Comparison of ENCODE assay signal across 8 cellular contexts in genomic region chr11:111378773-111379499, GRCh38. TPM values are rescaled to one million over a fixed set of nuclear protein-coding genes. Genes with fewer than 3 reads are reported as not detected.
DNase-seq lines count a peak whose midpoint lies in the region; ATAC-seq, FAIRE-seq and TF ChIP-seq lines count a peak whose summit lies in the region.

TSS of gene POU2AF1 (minus strand) at chr11:111379275. CDS start at chr11:111379177, 98 bp downstream.

- peaks cover 0 to 6% (median 0%) of the 10 kb centered on the region in 3 donors for H3K27me3 ChIP-seq in stomach

- H3K9me3 ChIP-seq in stomach = no peaks in the 10 kb centered on the region

- DNase-seq in CD1c-positive myeloid dendritic cell (ENCODE audit: extremely low spot score) = peak; percentile 2
- peak; percentile 77 for DNase-seq in activated T-cell treated with anti-CD3 and anti-CD28 coated beads, Interleukin-2, amount 50 U/mL, for 24 hours
- DNase-seq in iris pigment epithelial cell (ENCODE audit: low read depth) = peak; percentile 13
- DNase-seq in stimulated activated naive B cell treated with anti-CD40 and anti-IgM and Interleukin-4, amounts not matched to agents 10 μg/mL and 1 μg/mL and 100 μg/mL, for 72 hours = peak; percentile 85
- no peak for DNase-seq in H54 (ENCODE audit: insufficient read length, low spot score)
- no peak for DNase-seq in stomach

- H3K4me3 ChIP-seq in stomach = peak within 1 kb of the TSS in 1 of 4 donors; percentile 24

- no peaks in the 10 kb centered on the region for H3K9me3 Mint-ChIP-seq in activated T-cell treated with anti-CD3 and anti-CD28 coated beads, Interleukin-2, amount 50 U/mL, for 24 hours
- H3K9me3 Mint-ChIP-seq in stimulated activated naive B cell treated with anti-CD40 and anti-IgM and Interleukin-4, amounts not matched to agents 10 μg/mL and 1 μg/mL and 100 μg/mL, for 72 hours = no peaks in the 10 kb centered on the region

- H3K27ac Mint-ChIP-seq in activated T-cell treated with anti-CD3 and anti-CD28 coated beads, Interleukin-2, amount 50 U/mL, for 24 hours = peak within 1 kb of the TSS; percentile 98
- peak within 1 kb of the TSS; percentile 91 for H3K27ac Mint-ChIP-seq in stimulated activated naive B cell treated with anti-CD40 and anti-IgM and Interleukin-4, amounts not matched to agents 10 μg/mL and 1 μg/mL and 100 μg/mL, for 72 hours

- peaks cover 77% of the 10 kb centered on the region for H3K4me1 Mint-ChIP-seq in activated T-cell treated with anti-CD3 and anti-CD28 coated beads, Interleukin-2, amount 50 U/mL, for 24 hours (ENCODE audit: low read depth)
- peaks cover 41 to 82% of the 10 kb centered on the region in 2 donors for H3K4me1 Mint-ChIP-seq in stimulated activated naive B cell treated with anti-CD40 and anti-IgM and Interleukin-4, amounts not matched to agents 10 μg/mL and 1 μg/mL and 100 μg/mL, for 72 hours

- 57 to 74% (median 66%) methylated on average over 15 to 30 of the region's 30 CpGs for WGBS in stomach, 5 donors

- no peak for TF ChIP-seq POLR2A in H54 (IDR thresholded peaks at IDR 0.05; ENCODE audit: low read depth, low read length)
- no peak for TF ChIP-seq POLR2A in stomach (IDR thresholded peaks at IDR 0.05)

- peak within 1 kb of the TSS in 1 of 5 donors; percentile 46 for H3K27ac ChIP-seq in stomach

- H3K36me3 Mint-ChIP-seq in activated T-cell treated with anti-CD3 and anti-CD28 coated beads, Interleukin-2, amount 50 U/mL, for 24 hours (ENCODE audit: low read depth) = no peaks in the 10 kb centered on the region
- peaks cover 20 to 37% of the 10 kb centered on the region in 2 donors for H3K36me3 Mint-ChIP-seq in stimulated activated naive B cell treated with anti-CD40 and anti-IgM and Interleukin-4, amounts not matched to agents 10 μg/mL and 1 μg/mL and 100 μg/mL, for 72 hours

- no peak for FAIRE-seq in H54 (lab: Jason Lieb, UNC)

- ATAC-seq in GM19463 (IDR thresholded peaks at IDR 0.05; ENCODE audit: unreplicated experiment) = peak; percentile 61
- peak; percentile 64 for ATAC-seq in HG03571 (IDR thresholded peaks at IDR 0.05; ENCODE audit: unreplicated experiment)
- ATAC-seq in stimulated activated naive B cell treated with anti-CD40 and anti-IgM and Interleukin-4, amounts not matched to agents 10 μg/mL and 1 μg/mL and 100 μg/mL, for 72 hours (replicated peaks) = peak; percentile 82 to 85

- no peaks in the 10 kb centered on the region for H3K36me3 ChIP-seq in stomach

- TF ChIP-seq EP300 in stomach (IDR thresholded peaks at IDR 0.05) = no peak

- no peak for TF ChIP-seq CTCF in stomach (IDR thresholded peaks at IDR 0.05)

- intact Hi-C loops in stomach (cut with DNase I; ENCODE audit: low total_unique reads) = no loop called here

- H3K4me1 ChIP-seq in stomach = peaks cover 0 to 7% (median 1%) of the 10 kb centered on the region in 4 donors

- peak within 1 kb of the TSS; percentile 60 for H3K4me3 Mint-ChIP-seq in activated T-cell treated with anti-CD3 and anti-CD28 coated beads, Interleukin-2, amount 50 U/mL, for 24 hours
- H3K4me3 Mint-ChIP-seq in stimulated activated naive B cell treated with anti-CD40 and anti-IgM and Interleukin-4, amounts not matched to agents 10 μg/mL and 1 μg/mL and 100 μg/mL, for 72 hours = peak within 1 kb of the TSS; percentile 88 to 95

- no peaks in the 10 kb centered on the region for H3K27me3 Mint-ChIP-seq in activated T-cell treated with anti-CD3 and anti-CD28 coated beads, Interleukin-2, amount 50 U/mL, for 24 hours
- H3K27me3 Mint-ChIP-seq in stimulated activated naive B cell treated with anti-CD40 and anti-IgM and Interleukin-4, amounts not matched to agents 10 μg/mL and 1 μg/mL and 100 μg/mL, for 72 hours = no peaks in the 10 kb centered on the region

RNA-seq across cellular contexts. Expression of gene POU2AF1, which starts in this region (rescaled TPM):
- 10 to 100 TPM in 2 of 5 donors, 1 to 10 TPM in 2, not detected in 1; 2.8 to 43.2 (median 14.8) TPM for total RNA-seq in stomach
- polyA plus RNA-seq in stomach = 10 to 100 TPM in 1 of 3 donors, 1 to 10 TPM in 2; 7.0 to 12.3 (median 8.8) TPM

Comparison
In these comparisons a context has a peak if more than half of its experiments do, and no peak if none do; other contexts are left out.
1. DNase-seq: peak in CD1c-positive myeloid dendritic cell (single experiment), activated T-cell treated with anti-CD3 and anti-CD28 coated beads, Interleukin-2, amount 50 U/mL, for 24 hours (single experiment), iris pigment epithelial cell (single experiment) and stimulated activated naive B cell treated with anti-CD40 and anti-IgM and Interleukin-4, amounts not matched to agents 10 μg/mL and 1 μg/mL and 100 μg/mL, for 72 hours (single experiment); none in H54 (single experiment) and stomach (single experiment).
2. Peak in every context shown above with its lines, with median percentiles within 50 percentile points of each other: ATAC-seq.